In genomic region chr1:29630756-29631155, GRCh38 we compare ENCODE assay signal across 17 cellular contexts.
"Had no signal": no experiment of that assay in that cellular context is flagged by ENCODE, and none has a peak within 500 bp of the region (broad histone marks: within the 10 kb centered on the region; RNA-seq: fewer than 3 reads in every experiment).

No MANE protein-coding gene starts in this region.

- H3K36me3 Mint-ChIP-seq: activated CD4-positive, alpha-beta memory T cell treated with anti-CD3 and anti-CD28 coated beads for 36 hours; activated naive CD8-positive, alpha-beta T cell had no signal

- DNase-seq: activated CD4-positive, alpha-beta memory T cell treated with anti-CD3 and anti-CD28 coated beads for 36 hours; activated CD4-positive, alpha-beta T cell treated with anti-CD3 and anti-CD28 coated beads for 48 hours; activated naive CD4-positive, alpha-beta T cell treated with Interleukin-2 at 50 U/mL for 16 hours; activated T-cell treated with anti-CD3 and anti-CD28 coated beads for 4 hours; activated T-cell treated with anti-CD3 and anti-CD28 coated beads, Interleukin-2, amount 50 U/mL, for 72 hours; body of pancreas; colonic mucosa; foreskin keratinocyte; left ventricle myocardium superior; pancreas; spleen; stimulated activated naive CD4-positive, alpha-beta T cell; tibial artery had no signal

- H3K4me3 ChIP-seq: body of pancreas, colonic mucosa, pancreas, right atrium auricular region, spleen, suprapubic skin, tibial artery had no signal

- H3K9me3 ChIP-seq: body of pancreas, colonic mucosa, pancreas, suprapubic skin had no signal

- H3K27ac Mint-ChIP-seq: activated CD4-positive, alpha-beta memory T cell treated with anti-CD3 and anti-CD28 coated beads for 36 hours; activated naive CD8-positive, alpha-beta T cell; activated T-cell treated with anti-CD3 and anti-CD28 coated beads, Interleukin-2, amount 50 U/mL, for 72 hours had no signal

- H3K4me1 ChIP-seq: body of pancreas, colonic mucosa, foreskin keratinocyte, pancreas, right atrium auricular region, suprapubic skin, tibial artery had no signal

- H3K36me3 ChIP-seq: colonic mucosa, pancreas, right atrium auricular region, spleen, suprapubic skin, tibial artery had no signal

- H3K27ac ChIP-seq: body of pancreas, colonic mucosa, foreskin keratinocyte, pancreas, right atrium auricular region, spleen, suprapubic skin, tibial artery had no signal

- H3K27me3 ChIP-seq: body of pancreas, colonic mucosa, pancreas, right atrium auricular region had no signal

- H3K4me3 Mint-ChIP-seq: activated CD4-positive, alpha-beta memory T cell treated with anti-CD3 and anti-CD28 coated beads for 36 hours; activated naive CD8-positive, alpha-beta T cell; activated T-cell treated with anti-CD3 and anti-CD28 coated beads, Interleukin-2, amount 50 U/mL, for 72 hours had no signal

- ATAC-seq: activated T-cell treated with anti-CD3 and anti-CD28 coated beads, Interleukin-2, amount 50 U/mL, for 72 hours; body of pancreas; esophagus mucosa; foreskin keratinocyte; left ventricle myocardium superior; pancreas had no signal
